Comparison of ENCODE assay signal across 14 cellular contexts in the genomic region with DNA sequence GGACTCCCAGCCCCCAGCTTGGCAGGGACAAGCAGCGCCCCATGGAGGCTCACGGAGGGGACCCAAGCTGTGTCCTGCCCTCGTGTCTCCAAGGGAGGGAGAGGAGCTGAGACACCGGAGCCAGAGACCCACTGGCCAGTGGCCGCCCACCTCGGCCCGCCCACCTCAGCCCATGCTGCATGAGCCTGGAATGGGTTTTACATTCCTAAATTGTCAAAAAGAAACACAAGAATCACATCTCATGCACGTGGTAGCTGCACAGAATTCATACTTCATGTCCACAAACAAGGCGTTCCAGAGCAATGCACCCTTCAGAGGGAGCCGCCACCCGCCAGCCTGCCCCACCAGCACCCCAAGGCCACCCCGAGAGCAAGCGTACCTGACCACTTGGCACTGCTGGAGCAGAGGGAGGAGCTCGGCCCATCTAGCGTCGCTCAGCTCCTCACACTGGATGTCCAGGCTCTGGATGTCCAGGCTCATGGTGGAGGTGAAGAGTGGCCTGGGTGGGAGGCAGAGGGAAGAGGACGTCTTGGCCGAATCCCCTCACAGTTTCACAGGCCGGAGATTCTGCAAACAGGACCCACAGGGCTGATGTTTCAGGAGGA. TPM values are rescaled to one million over a fixed set of nuclear protein-coding genes. Genes with fewer than 3 reads are reported as not detected.
A peak's percentile ranks its signal among the peaks of the same experiment; 100 is the strongest.
DNase-seq lines count a peak whose midpoint lies in the region; ATAC-seq, FAIRE-seq and TF ChIP-seq lines count a peak whose summit lies in the region.
"Had no signal": no experiment of that assay in that cellular context is flagged by ENCODE, and none has a peak within 500 bp of the region (broad histone marks: within the 10 kb centered on the region; RNA-seq: fewer than 3 reads in every experiment).

No MANE protein-coding gene starts in this region.

- H3K9me3 Mint-ChIP-seq in activated naive CD8-positive, alpha-beta T cell treated with anti-CD3 and anti-CD28 coated beads for 36 hours = no peaks in the 10 kb centered on the region
- no peaks in the 10 kb centered on the region for H3K9me3 Mint-ChIP-seq in activated naive CD8-positive, alpha-beta T cell treated with anti-CD3 and anti-CD28 coated beads, Interleukin-2, amount 50 U/mL, for 24 hours
- no peaks in the 10 kb centered on the region for H3K9me3 Mint-ChIP-seq in stimulated activated effector memory CD8-positive, alpha-beta T cell treated with anti-CD3 and anti-CD28 coated beads, Interleukin-12 subunit alpha, Interleukin-12 subunit beta, amount 100 ng/mL, for 72 hours
- H3K9me3 Mint-ChIP-seq: immature natural killer cell had no signal

- peaks cover 27% of the 10 kb centered on the region for H3K36me3 Mint-ChIP-seq in activated naive CD8-positive, alpha-beta T cell treated with anti-CD3 and anti-CD28 coated beads for 36 hours
- peaks cover 28% of the 10 kb centered on the region for H3K36me3 Mint-ChIP-seq in activated naive CD8-positive, alpha-beta T cell treated with anti-CD3 and anti-CD28 coated beads, Interleukin-2, amount 50 U/mL, for 24 hours (ENCODE audit: low read depth)
- H3K36me3 Mint-ChIP-seq in stimulated activated effector memory CD8-positive, alpha-beta T cell treated with anti-CD3 and anti-CD28 coated beads, Interleukin-12 subunit alpha, Interleukin-12 subunit beta, amount 100 ng/mL, for 72 hours = peaks cover 78% of the 10 kb centered on the region

- H3K4me1 Mint-ChIP-seq in activated naive CD8-positive, alpha-beta T cell treated with anti-CD3 and anti-CD28 coated beads for 36 hours = peaks cover 22% of the 10 kb centered on the region
- peaks cover 40% of the 10 kb centered on the region for H3K4me1 Mint-ChIP-seq in activated naive CD8-positive, alpha-beta T cell treated with anti-CD3 and anti-CD28 coated beads, Interleukin-2, amount 50 U/mL, for 24 hours
- H3K4me1 Mint-ChIP-seq in stimulated activated effector memory CD8-positive, alpha-beta T cell treated with anti-CD3 and anti-CD28 coated beads, Interleukin-12 subunit alpha, Interleukin-12 subunit beta, amount 100 ng/mL, for 72 hours = peaks cover 37% of the 10 kb centered on the region

- no peak overlapping the region for H3K4me2 ChIP-seq in K562 (ENCODE audit: insufficient read depth, low read length)

- peaks cover 3% of the 10 kb centered on the region for H3K9me1 ChIP-seq in K562 (ENCODE audit: control insufficient read depth, insufficient read depth, low read length)

- peaks cover 61% of the 10 kb centered on the region for H3K36me3 ChIP-seq in K562 (ENCODE audit: control insufficient read depth, insufficient read depth, low read length)

- H3K4me3 Mint-ChIP-seq in activated naive CD8-positive, alpha-beta T cell treated with anti-CD3 and anti-CD28 coated beads for 36 hours = no peak overlapping the region
- H3K4me3 Mint-ChIP-seq in activated naive CD8-positive, alpha-beta T cell treated with anti-CD3 and anti-CD28 coated beads, Interleukin-2, amount 50 U/mL, for 24 hours = no peak overlapping the region
- H3K4me3 Mint-ChIP-seq in stimulated activated effector memory CD8-positive, alpha-beta T cell treated with anti-CD3 and anti-CD28 coated beads, Interleukin-12 subunit alpha, Interleukin-12 subunit beta, amount 100 ng/mL, for 72 hours = no peak overlapping the region
- H3K4me3 Mint-ChIP-seq: immature natural killer cell had no signal

- H3K27me3 Mint-ChIP-seq in activated naive CD8-positive, alpha-beta T cell treated with anti-CD3 and anti-CD28 coated beads for 36 hours = no peaks in the 10 kb centered on the region
- no peaks in the 10 kb centered on the region for H3K27me3 Mint-ChIP-seq in activated naive CD8-positive, alpha-beta T cell treated with anti-CD3 and anti-CD28 coated beads, Interleukin-2, amount 50 U/mL, for 24 hours

- H3K27ac ChIP-seq in K562 (ENCODE audit: extremely low read depth, low read depth, low read length) = no peak overlapping the region

- in situ Hi-C loops in K562 (cut with MboI) = loop anchor here (5.0 kb wide), 1 partner anchor 49 kb away; a partner anchor contains a TSS

- no peak for TF ChIP-seq EP300 in K562 (IDR thresholded peaks at IDR 0.05; ENCODE audit: low read length)

- POLR2A ChIA-PET in K562 (lab: Yijun Ruan, JAX) = interaction anchor here (0.6 to 2.9 kb wide), 3 partner anchors 9 to 41 kb away, joined by 3 to 11 read pairs (median 3); no protein-coding TSS in a partner anchor

- no peak for FAIRE-seq in K562 (lab: Jason Lieb, UNC)

- no peak for DNase-seq in activated naive CD8-positive, alpha-beta T cell treated with anti-CD3 and anti-CD28 coated beads for 36 hours
- DNase-seq in activated naive CD8-positive, alpha-beta T cell treated with anti-CD3 and anti-CD28 coated beads, Interleukin-2, amount 50 U/mL, for 24 hours = no peak
- DNase-seq in K562 (ENCODE audit: extremely low read depth in 1 of 4, low spot score in 3 of 4) = no peak
- DNase-seq in stimulated activated effector memory CD8-positive, alpha-beta T cell treated with anti-CD3 and anti-CD28 coated beads, Interleukin-12 subunit alpha, Interleukin-12 subunit beta, amount 100 ng/mL, for 72 hours (ENCODE audit: low spot score in 2 of 2) = no peak
- no peak for DNase-seq in UCSD-AML1 (lab: John Stamatoyannopoulos, UW; ENCODE audit: unreplicated experiment)
- DNase-seq: activated gamma-delta T cell treated with Interleukin-2 at 50 U/mL for 16 hours, Caco-2, GDM1, immature natural killer cell, Karpas-422, midbrain, NCI-H1436, nucleus accumbens had no signal

- no peak for TF ChIP-seq CTCF in K562 (IDR thresholded peaks at IDR 0.05 in 2 of 3, conservative IDR thresholded peaks at IDR 0.05 in 1 of 3; ENCODE audit: insufficient read depth in 2 of 3, low read depth in 1 of 3, low read length in 3 of 3)

- no peaks in the 10 kb centered on the region for H4K20me1 ChIP-seq in K562 (replicated peaks; ENCODE audit: control insufficient read depth, insufficient read depth, low read length)

- WGBS in K562 (ENCODE audit: insufficient coverage, low coverage, missing lambda C conversion rate) = 87% methylated on average over 15 of the region's 19 CpGs

- no peak for TF ChIP-seq POLR2A in K562 (conservative IDR thresholded peaks at IDR 0.05)

- intact Hi-C loops in K562 (cut with micrococcal nuclease) = no loop called here

- CTCF ChIA-PET in K562 (lab: Yijun Ruan, JAX; ENCODE audit: low intra/inter-chr PET ratio) = no interaction called here

- H3K27ac Mint-ChIP-seq in activated naive CD8-positive, alpha-beta T cell treated with anti-CD3 and anti-CD28 coated beads for 36 hours = peak overlapping the region; percentile 56
- H3K27ac Mint-ChIP-seq in activated naive CD8-positive, alpha-beta T cell treated with anti-CD3 and anti-CD28 coated beads, Interleukin-2, amount 50 U/mL, for 24 hours = no peak overlapping the region
- peak overlapping the region; percentile 60 for H3K27ac Mint-ChIP-seq in stimulated activated effector memory CD8-positive, alpha-beta T cell treated with anti-CD3 and anti-CD28 coated beads, Interleukin-12 subunit alpha, Interleukin-12 subunit beta, amount 100 ng/mL, for 72 hours

- no peaks in the 10 kb centered on the region for H3K27me3 ChIP-seq in K562 (ENCODE audit: control insufficient read depth in 2 of 2, insufficient read depth in 2 of 2, low read length in 2 of 2)

- BruUV-seq in K562 (replicated peaks; lab: Mats Ljungman, UMichigan) = no TSS peak

- H3K9ac ChIP-seq in K562 (ENCODE audit: insufficient read depth in 1 of 2, low read depth in 2 of 2, low read length in 2 of 2) = peak overlapping the region in 1 of 2 experiments; percentile 86; a peak in 2 of 4 replicates

- peaks cover 61% of the 10 kb centered on the region for H3K79me2 ChIP-seq in K562 (ENCODE audit: control insufficient read depth, insufficient read depth, low read length)

- no peak overlapping the region for H2AFZ ChIP-seq in K562 (ENCODE audit: low read depth, low read length)

- H3K4me1 ChIP-seq in K562 (replicated peaks in 1 of 2; ENCODE audit: control insufficient read depth in 2 of 2, insufficient read depth in 2 of 2, low read length in 2 of 2) = peaks cover 11 to 79% of the 10 kb centered on the region in 2 experiments

- no peak for TF ChIP-seq RAD21 in K562 (CRISPR knock-in tag; conservative IDR thresholded peaks at IDR 0.05 in 1 of 2, IDR thresholded peaks at IDR 0.05 in 1 of 2)

- ATAC-seq in activated naive CD8-positive, alpha-beta T cell treated with anti-CD3 and anti-CD28 coated beads, Interleukin-2, amount 50 U/mL, for 24 hours = no peak
- ATAC-seq in K562 = no peak
- no peak for ATAC-seq in stimulated activated effector memory CD8-positive, alpha-beta T cell treated with anti-CD3 and anti-CD28 coated beads, Interleukin-12 subunit alpha, Interleukin-12 subunit beta, amount 100 ng/mL, for 72 hours
- no peak for ATAC-seq in GM19035 (IDR thresholded peaks at IDR 0.05; ENCODE audit: unreplicated experiment)

- peaks cover 4% of the 10 kb centered on the region for H3K9me3 ChIP-seq in K562 (replicated peaks; ENCODE audit: control insufficient read depth, insufficient read depth, low read depth, low read length)
- H3K9me3 ChIP-seq: Caco-2 had no signal

- no peak overlapping the region for H3K4me3 ChIP-seq in K562

RNA-seq across cellular contexts. Expression of a gene that starts 5.3 kb away (rescaled TPM):
- total RNA-seq in activated naive CD8-positive, alpha-beta T cell treated with anti-CD3 and anti-CD28 coated beads for 36 hours = 10 to 100 TPM; 94.7 to 97.2 TPM
- total RNA-seq in K562 (2011; cell fraction: chromatin; rRNA removed; ENCODE audit: low replicate concordance) = 70.8 and 222 TPM in 2 replicates
- 197 and 200 TPM in 2 replicates for total RNA-seq in K562 (2011; cell fraction: nucleolus; rRNA removed)
- total RNA-seq in K562 (2011; cell fraction: nucleoplasm; rRNA removed) = 94.3 and 102 TPM in 2 replicates
- total RNA-seq in K562 (2014; rRNA removed) (159 and 178 TPM in 2 replicates), K562 (2014; rRNA removed; fragmentation: Illumina TruSeq; extraction: Trizol) (12.9 and 20.3 TPM in 2 replicates), K562 (2015; rRNA removed; fragmentation: Illumina TruSeq; extraction: Trizol) (97.2 and 102 TPM in 2 replicates), K562 (2021) (160 and 164 TPM in 2 replicates)
- polyA plus RNA-seq in K562 (2011; rRNA removed) (38.5 and 71.1 TPM in 2 replicates), K562 (2014; fragmentation: Illumina TruSeq; extraction: Trizol) (44.3 and 107 TPM in 2 replicates), K562 (2014; fragmentation: Nextera tagmentation; extraction: Ambion mirVana) (10 to 100 TPM in 1 of 2 experiments, 1 to 10 TPM in 1; 2.5 to 11.8 TPM), K562 (2014; rRNA removed) (104 and 114 TPM in 2 replicates)
- 53.4 and 159 TPM in 2 replicates for polyA plus RNA-seq in K562 (2011; cell fraction: cytosol; rRNA removed)
- 178 and 263 TPM in 2 replicates for polyA plus RNA-seq in K562 (2011; cell fraction: nucleus; rRNA removed)
- 144 and 249 TPM in 2 replicates for polyA plus RNA-seq in K562 (2012)
- polyA minus RNA-seq in K562 (2011; rRNA and poly(A)+ RNA removed) = 18.1 and 34.7 TPM in 2 replicates
- 72.0 and 82.7 TPM in 2 replicates for polyA minus RNA-seq in K562 (2011; cell fraction: cytosol; rRNA and poly(A)+ RNA removed)
- polyA minus RNA-seq in K562 (2011; cell fraction: nucleus; rRNA and poly(A)+ RNA removed) = 72.2 and 76.6 TPM in 2 replicates

RNA-seq across cellular contexts. Expression of a gene that starts 33.6 kb away (rescaled TPM):
- total RNA-seq in activated naive CD8-positive, alpha-beta T cell treated with anti-CD3 and anti-CD28 coated beads for 36 hours = 10 to 100 TPM; 46.0 to 48.7 TPM
- 31.9 and 88.4 TPM in 2 replicates for total RNA-seq in K562 (2011; cell fraction: chromatin; rRNA removed; ENCODE audit: low replicate concordance)
- 70.2 and 80.9 TPM in 2 replicates for total RNA-seq in K562 (2011; cell fraction: nucleolus; rRNA removed)
- total RNA-seq in K562 (2011; cell fraction: nucleoplasm; rRNA removed) = 37.3 and 47.9 TPM in 2 replicates
- total RNA-seq in K562 (2014; rRNA removed) (73.5 and 75.9 TPM in 2 replicates), K562 (2014; rRNA removed; fragmentation: Illumina TruSeq; extraction: Trizol) (11.3 and 16.8 TPM in 2 replicates), K562 (2015; rRNA removed; fragmentation: Illumina TruSeq; extraction: Trizol) (41.3 and 43.3 TPM in 2 replicates), K562 (2021) (64.9 and 68.5 TPM in 2 replicates)
- polyA plus RNA-seq in K562 (2011; rRNA removed) (29.6 and 34.9 TPM in 2 replicates), K562 (2014; fragmentation: Illumina TruSeq; extraction: Trizol) (28.0 and 46.2 TPM in 2 replicates), K562 (2014; fragmentation: Nextera tagmentation; extraction: Ambion mirVana) (1 to 10 TPM; 2.8 to 5.8 TPM), K562 (2014; rRNA removed) (52.0 and 61.3 TPM in 2 replicates)
- 39.3 and 69.6 TPM in 2 replicates for polyA plus RNA-seq in K562 (2011; cell fraction: cytosol; rRNA removed)
- polyA plus RNA-seq in K562 (2011; cell fraction: nucleus; rRNA removed) = 98.3 and 113 TPM in 2 replicates
- polyA plus RNA-seq in K562 (2012) = 47.4 and 91.9 TPM in 2 replicates
- polyA minus RNA-seq in K562 (2011; rRNA and poly(A)+ RNA removed) = 17.3 and 37.2 TPM in 2 replicates
- polyA minus RNA-seq in K562 (2011; cell fraction: cytosol; rRNA and poly(A)+ RNA removed) = 18.2 and 20.6 TPM in 2 replicates
- polyA minus RNA-seq in K562 (2011; cell fraction: nucleus; rRNA and poly(A)+ RNA removed) = 13.1 and 25.3 TPM in 2 replicates

RNA-seq across cellular contexts. Expression of a gene that starts 35.5 kb away (rescaled TPM):
- 1 to 10 TPM; 1.4 to 2.2 TPM for total RNA-seq in activated naive CD8-positive, alpha-beta T cell treated with anti-CD3 and anti-CD28 coated beads for 36 hours
- total RNA-seq in K562 (2011; cell fraction: chromatin; rRNA removed; ENCODE audit: low replicate concordance) = 8.0 and 39.1 TPM in 2 replicates
- total RNA-seq in K562 (2011; cell fraction: nucleolus; rRNA removed) = 24.1 and 24.3 TPM in 2 replicates
- total RNA-seq in K562 (2011; cell fraction: nucleoplasm; rRNA removed) = 9.9 and 12.5 TPM in 2 replicates
- total RNA-seq in K562 (2014; rRNA removed) (1.5 and 1.6 TPM in 2 replicates), K562 (2014; rRNA removed; fragmentation: Illumina TruSeq; extraction: Trizol) (0.13 and 0.22 TPM in 2 replicates), K562 (2015; rRNA removed; fragmentation: Illumina TruSeq; extraction: Trizol) (1.0 and 1.3 TPM in 2 replicates), K562 (2021) (3.4 and 4.5 TPM in 2 replicates)
- polyA plus RNA-seq in K562 (2011; rRNA removed) (1.0 and 1.6 TPM in 2 replicates), K562 (2014; fragmentation: Illumina TruSeq; extraction: Trizol) (0.61 and 1.4 TPM in 2 replicates), K562 (2014; fragmentation: Nextera tagmentation; extraction: Ambion mirVana) (under 1 TPM in 1 of 2 experiments, not detected in 1; 0.03 TPM), K562 (2014; rRNA removed) (3.6 and 4.3 TPM in 2 replicates)
- 0.84 and 3.6 TPM in 2 replicates for polyA plus RNA-seq in K562 (2011; cell fraction: cytosol; rRNA removed)
- polyA plus RNA-seq in K562 (2011; cell fraction: nucleus; rRNA removed) = 11.6 and 26.8 TPM in 2 replicates
- 3.3 and 10.8 TPM in 2 replicates for polyA plus RNA-seq in K562 (2012)
- 0.45 and 0.77 TPM in 2 replicates for polyA minus RNA-seq in K562 (2011; rRNA and poly(A)+ RNA removed)
- polyA minus RNA-seq in K562 (2011; cell fraction: cytosol; rRNA and poly(A)+ RNA removed) = 0.86 and 1.1 TPM in 2 replicates
- polyA minus RNA-seq in K562 (2011; cell fraction: nucleus; rRNA and poly(A)+ RNA removed) = 3.6 and 4.6 TPM in 2 replicates

RNA-seq across cellular contexts. Expression of a gene that starts 51.7 kb away (rescaled TPM):
- 10 to 100 TPM; 17.3 to 18.2 TPM for total RNA-seq in activated naive CD8-positive, alpha-beta T cell treated with anti-CD3 and anti-CD28 coated beads for 36 hours
- 105 and 295 TPM in 2 replicates for total RNA-seq in K562 (2011; cell fraction: chromatin; rRNA removed; ENCODE audit: low replicate concordance)
- 221 and 222 TPM in 2 replicates for total RNA-seq in K562 (2011; cell fraction: nucleolus; rRNA removed)
- 123 and 136 TPM in 2 replicates for total RNA-seq in K562 (2011; cell fraction: nucleoplasm; rRNA removed)
- total RNA-seq in K562 (2014; rRNA removed) (42.4 and 61.4 TPM in 2 replicates), K562 (2014; rRNA removed; fragmentation: Illumina TruSeq; extraction: Trizol) (7.7 and 10.3 TPM in 2 replicates), K562 (2015; rRNA removed; fragmentation: Illumina TruSeq; extraction: Trizol) (17.2 and 19.2 TPM in 2 replicates), K562 (2021) (51.4 and 53.9 TPM in 2 replicates)
- polyA plus RNA-seq in K562 (2011; rRNA removed) (22.4 and 36.2 TPM in 2 replicates), K562 (2014; fragmentation: Illumina TruSeq; extraction: Trizol) (16.9 and 25.2 TPM in 2 replicates), K562 (2014; fragmentation: Nextera tagmentation; extraction: Ambion mirVana) (1 to 10 TPM in 1 of 2 experiments, under 1 TPM in 1; 0.45 to 1.1 TPM), K562 (2014; rRNA removed) (36.8 and 38.3 TPM in 2 replicates)
- 31.4 and 55.2 TPM in 2 replicates for polyA plus RNA-seq in K562 (2011; cell fraction: cytosol; rRNA removed)
- 204 and 221 TPM in 2 replicates for polyA plus RNA-seq in K562 (2011; cell fraction: nucleus; rRNA removed)
- polyA plus RNA-seq in K562 (2012) = 33.8 and 52.0 TPM in 2 replicates
- polyA minus RNA-seq in K562 (2011; rRNA and poly(A)+ RNA removed) = 21.0 and 25.3 TPM in 2 replicates
- 26.6 and 30.7 TPM in 2 replicates for polyA minus RNA-seq in K562 (2011; cell fraction: cytosol; rRNA and poly(A)+ RNA removed)
- polyA minus RNA-seq in K562 (2011; cell fraction: nucleus; rRNA and poly(A)+ RNA removed) = 37.0 and 51.1 TPM in 2 replicates

RNA-seq across cellular contexts. Expression of a gene that starts 58.8 kb away (rescaled TPM):
- total RNA-seq in activated naive CD8-positive, alpha-beta T cell treated with anti-CD3 and anti-CD28 coated beads for 36 hours = 1 to 10 TPM; 1.2 to 1.3 TPM
- 3.8 and 17.0 TPM in 2 replicates for total RNA-seq in K562 (2011; cell fraction: chromatin; rRNA removed; ENCODE audit: low replicate concordance)
- total RNA-seq in K562 (2011; cell fraction: nucleolus; rRNA removed) = 10.9 and 14.7 TPM in 2 replicates
- total RNA-seq in K562 (2011; cell fraction: nucleoplasm; rRNA removed) = 6.7 and 8.2 TPM in 2 replicates
- total RNA-seq in K562 (2014; rRNA removed) = 2.0 and 2.9 TPM in 2 replicates
- 0.19 TPM in 1 of 2 replicates, not detected in the other for total RNA-seq in K562 (2014; rRNA removed; fragmentation: Illumina TruSeq; extraction: Trizol)
- total RNA-seq in K562 (2015; rRNA removed; fragmentation: Illumina TruSeq; extraction: Trizol) = 0.98 and 1.1 TPM in 2 replicates
- 3.5 and 3.9 TPM in 2 replicates for total RNA-seq in K562 (2021)
- polyA plus RNA-seq in K562 (2011; rRNA removed) = 1.1 and 2.8 TPM in 2 replicates
- 1.3 and 3.2 TPM in 2 replicates for polyA plus RNA-seq in K562 (2011; cell fraction: cytosol; rRNA removed)
- 28.7 and 36.1 TPM in 2 replicates for polyA plus RNA-seq in K562 (2011; cell fraction: nucleus; rRNA removed)
- polyA plus RNA-seq in K562 (2012) = 3.2 and 9.3 TPM in 2 replicates
- 0.48 and 0.98 TPM in 2 replicates for polyA plus RNA-seq in K562 (2014; fragmentation: Illumina TruSeq; extraction: Trizol)
- not detected for polyA plus RNA-seq in K562 (2014; fragmentation: Nextera tagmentation; extraction: Ambion mirVana)
- polyA plus RNA-seq in K562 (2014; rRNA removed) = 1.8 and 4.2 TPM in 2 replicates
- 0.14 and 0.30 TPM in 2 replicates for polyA minus RNA-seq in K562 (2011; rRNA and poly(A)+ RNA removed)
- 1.2 and 1.4 TPM in 2 replicates for polyA minus RNA-seq in K562 (2011; cell fraction: cytosol; rRNA and poly(A)+ RNA removed)
- polyA minus RNA-seq in K562 (2011; cell fraction: nucleus; rRNA and poly(A)+ RNA removed) = 4.0 and 6.1 TPM in 2 replicates
